In the genomic region with DNA sequence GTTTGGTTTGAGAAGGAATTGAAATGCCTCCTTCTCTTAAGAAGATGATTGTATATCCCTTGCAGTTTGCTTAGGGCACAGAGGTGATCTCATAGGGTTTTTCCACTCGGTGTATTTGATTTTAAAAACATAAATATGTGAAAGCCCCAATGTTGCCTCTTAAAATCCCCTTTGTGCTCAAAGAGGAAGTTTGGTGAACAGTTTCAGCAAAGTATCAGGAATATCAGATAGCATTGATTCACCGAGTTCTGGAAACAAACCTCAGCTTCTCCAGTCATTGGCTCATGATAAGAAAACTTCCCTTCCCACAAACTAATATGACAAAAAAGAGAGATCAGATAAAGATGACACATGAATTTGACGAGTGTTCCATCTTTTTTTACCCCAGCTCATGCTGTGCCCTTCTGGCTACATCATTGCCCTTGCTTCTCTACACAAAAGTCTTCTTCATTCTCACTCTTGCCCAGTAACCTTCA, we compare ENCODE assay signal across 10 cellular contexts. TPM values are rescaled to one million over a fixed set of nuclear protein-coding genes. Genes with fewer than 3 reads are reported as not detected.
DNase-seq lines count a peak whose midpoint lies in the region; ATAC-seq lines count a peak whose summit lies in the region.
"Had no signal": no experiment of that assay in that cellular context is flagged by ENCODE, and none has a peak within 500 bp of the region (broad histone marks: within the 10 kb centered on the region; RNA-seq: fewer than 3 reads in every experiment).

No MANE protein-coding gene starts in this region.

- no peak overlapping the region for H3K4me3 Mint-ChIP-seq in activated CD4-positive, alpha-beta T cell treated with anti-CD3 and anti-CD28 coated beads for 36 hours

- no peak overlapping the region for H3K4me3 ChIP-seq in skeletal muscle satellite cell (ENCODE audit: low read length)
- H3K4me3 ChIP-seq: tibial artery had no signal

- no peak overlapping the region for H3K4me2 ChIP-seq in skeletal muscle satellite cell (ENCODE audit: low read length)

- H3K27ac Mint-ChIP-seq in activated CD4-positive, alpha-beta T cell treated with anti-CD3 and anti-CD28 coated beads for 36 hours: peak overlapping the region; percentile 86

- CTCF ChIA-PET in activated CD4-positive, alpha-beta T cell treated with anti-CD3 and anti-CD28 coated beads for 36 hours (lab: Charles Lee): interaction anchor here (0.6 to 1.5 kb wide), 6 partner anchors 14 to 241 kb away, joined by 3 to 6 read pairs (median 3); no protein-coding TSS in a partner anchor

- peaks cover 42% of the 10 kb centered on the region for H3K4me1 Mint-ChIP-seq in activated CD4-positive, alpha-beta T cell treated with anti-CD3 and anti-CD28 coated beads for 36 hours

- intact Hi-C loops in activated CD4-positive, alpha-beta T cell treated with anti-CD3 and anti-CD28 coated beads for 36 hours (cut with DNase I, micrococcal nuclease): loop anchor here (2.0 kb wide), 1 partner anchor 28 kb away; no protein-coding TSS in a partner anchor
- intact Hi-C loops in sciatic nerve (cut with DNase I): no loop called here

- no peaks in the 10 kb centered on the region for H3K27me3 ChIP-seq in skeletal muscle satellite cell (ENCODE audit: control insufficient read depth, insufficient read depth, low read length)

- peaks cover 4% of the 10 kb centered on the region for H3K27me3 Mint-ChIP-seq in activated CD4-positive, alpha-beta T cell treated with anti-CD3 and anti-CD28 coated beads for 36 hours

- POLR2A ChIA-PET in activated CD4-positive, alpha-beta T cell treated with anti-CD3 and anti-CD28 coated beads for 36 hours (lab: Charles Lee): no interaction called here

- no peak for DNase-seq in activated CD4-positive, alpha-beta T cell treated with anti-CD3 and anti-CD28 coated beads for 36 hours
- no peak for DNase-seq in activated CD4-positive, alpha-beta T cell treated with anti-CD3 and anti-CD28 coated beads, Interleukin-2, amount 50 U/mL, for 48 hours
- DNase-seq in sciatic nerve (ENCODE audit: low spot score) (no peak), NCI-H1092 treated with DMSO at 0.1 percent for 48 hours (lab: John Stamatoyannopoulos, UW) (no peak), cerebellar nuclear complex (lab: John Stamatoyannopoulos, UW) (no peak)
- DNase-seq: NCI-H1105, tibial artery had no signal

- peak overlapping the region; percentile 34 for H3K9ac ChIP-seq in skeletal muscle satellite cell (ENCODE audit: low read depth, low read length)

- H3K9me3 ChIP-seq in skeletal muscle satellite cell (replicated peaks; ENCODE audit: low read length): peaks cover 4% of the 10 kb centered on the region

- peaks cover 5% of the 10 kb centered on the region for H3K9me3 Mint-ChIP-seq in activated CD4-positive, alpha-beta T cell treated with anti-CD3 and anti-CD28 coated beads for 36 hours (ENCODE audit: low read depth)

- peaks cover 2% of the 10 kb centered on the region for H3K36me3 Mint-ChIP-seq in activated CD4-positive, alpha-beta T cell treated with anti-CD3 and anti-CD28 coated beads for 36 hours (ENCODE audit: low read depth)

- ATAC-seq in activated CD4-positive, alpha-beta T cell treated with anti-CD3 and anti-CD28 coated beads for 36 hours: peak; percentile 75
- ATAC-seq in GM21619 (IDR thresholded peaks at IDR 0.05; ENCODE audit: unreplicated experiment) (peak; percentile 47), HG03469 (IDR thresholded peaks at IDR 0.05; ENCODE audit: unreplicated experiment) (peak; percentile 33), sciatic nerve (no peak)

- H3K36me3 ChIP-seq in skeletal muscle satellite cell (ENCODE audit: insufficient read depth, low read length): no peaks in the 10 kb centered on the region
- H3K36me3 ChIP-seq: tibial artery had no signal

- peaks cover 48% of the 10 kb centered on the region for H3K4me1 ChIP-seq in skeletal muscle satellite cell (ENCODE audit: control insufficient read depth, insufficient read depth, low read length)
- H3K4me1 ChIP-seq: tibial artery had no signal

RNA-seq across cellular contexts. Expression of gene SMNDC1, which starts 20.1 kb away (rescaled TPM):
- 10 to 100 TPM; 44.2 to 56.7 TPM for total RNA-seq in activated CD4-positive, alpha-beta T cell treated with anti-CD3 and anti-CD28 coated beads for 36 hours
- 5.2 and 8.9 TPM in 2 replicates for total RNA-seq in skeletal muscle satellite cell (2012; rRNA removed)
- 35.4 TPM for total RNA-seq in sciatic nerve
